In the genomic region with DNA sequence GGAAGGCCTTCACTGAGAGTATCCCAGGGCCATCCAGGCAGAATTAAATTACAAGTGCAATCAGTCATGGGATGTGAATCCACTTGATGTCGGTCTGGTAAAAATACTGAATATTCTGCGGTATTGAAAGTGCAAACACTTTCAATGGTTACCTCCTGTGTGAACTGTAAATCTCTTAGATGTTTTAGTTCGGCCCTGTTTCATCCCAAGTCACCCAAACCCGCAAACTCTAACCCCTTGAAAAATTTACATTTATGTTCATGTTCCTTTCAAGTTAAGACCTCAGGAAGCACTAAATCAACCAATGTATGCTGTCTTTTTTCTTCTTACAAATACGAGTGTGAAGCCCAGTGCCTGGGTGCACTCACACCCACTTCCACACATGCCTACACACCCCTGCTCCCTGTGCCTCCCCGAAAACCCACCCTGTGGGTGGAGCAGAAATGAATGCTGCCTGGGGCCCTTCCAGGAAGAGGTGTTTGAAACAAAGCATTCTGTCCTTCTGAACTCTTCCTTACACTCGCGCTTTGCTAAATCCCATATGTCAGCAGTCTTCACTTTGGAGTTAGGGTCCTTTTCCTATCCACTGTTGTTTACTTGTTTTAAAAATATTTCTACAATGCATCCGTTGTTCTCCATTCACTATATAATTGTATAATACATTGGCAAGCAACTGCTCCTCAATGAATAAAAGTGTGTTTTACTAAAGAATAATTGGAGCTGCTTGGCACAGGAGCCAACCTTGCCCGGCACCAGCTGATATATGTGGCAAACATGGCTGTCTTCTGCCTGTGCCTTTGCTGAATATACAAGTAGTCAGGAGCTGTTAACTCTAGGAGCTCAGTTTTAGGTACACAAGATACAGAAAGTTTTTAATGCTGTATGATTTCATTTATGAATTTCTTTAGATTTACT, we compare ENCODE assay signal across 12 cellular contexts.
DNase-seq lines count a peak whose midpoint lies in the region; ATAC-seq and TF ChIP-seq lines count a peak whose summit lies in the region.
"Had no signal": no experiment of that assay in that cellular context is flagged by ENCODE, and none has a peak within 500 bp of the region (broad histone marks: within the 10 kb centered on the region; RNA-seq: fewer than 3 reads in every experiment).

No MANE protein-coding gene starts in this region.

- no peaks in the 10 kb centered on the region for H3K27me3 Mint-ChIP-seq in CD8-positive, alpha-beta T cell (ENCODE audit: low read depth)
- H3K27me3 Mint-ChIP-seq in activated naive CD8-positive, alpha-beta T cell treated with anti-CD3 and anti-CD28 coated beads, Interleukin-2, amount 50 U/mL, for 24 hours = no peaks in the 10 kb centered on the region
- H3K27me3 Mint-ChIP-seq in naive thymus-derived CD4-positive, alpha-beta T cell = no peaks in the 10 kb centered on the region

- intact Hi-C loops in CD8-positive, alpha-beta T cell (cut with DNase I, micrococcal nuclease) = loop anchor here in 1 of 2 experiments (2.0 kb wide), 2 partner anchors 14 to 16 kb away; no protein-coding TSS in a partner anchor
- intact Hi-C loops in naive thymus-derived CD4-positive, alpha-beta T cell (cut with micrococcal nuclease) = loop anchor here (1.0 to 2.0 kb wide), 4 partner anchors 9 to 36 kb away; no protein-coding TSS in a partner anchor
- intact Hi-C loops in left lung (cut with DNase I) (no loop called here), Right ventricle myocardium superior (cut with DNase I) (no loop called here)

- H3K36me3 ChIP-seq in CD8-positive, alpha-beta T cell (ENCODE audit: insufficient read depth, low read length) = no peaks in the 10 kb centered on the region
- H3K36me3 ChIP-seq in naive thymus-derived CD4-positive, alpha-beta T cell (ENCODE audit: control insufficient read depth in 2 of 3, insufficient read depth in 3 of 3, low read length in 3 of 3) = no peaks in the 10 kb centered on the region
- no peaks in the 10 kb centered on the region for H3K36me3 ChIP-seq in left lung

- no peaks in the 10 kb centered on the region for H3K27me3 ChIP-seq in CD8-positive, alpha-beta T cell (ENCODE audit: insufficient read depth, low read length)
- no peaks in the 10 kb centered on the region for H3K27me3 ChIP-seq in naive thymus-derived CD4-positive, alpha-beta T cell (ENCODE audit: control insufficient read depth in 2 of 2, insufficient read depth in 2 of 2, low read length in 2 of 2)
- no peaks in the 10 kb centered on the region for H3K27me3 ChIP-seq in left lung
- H3K27me3 ChIP-seq: BLaER1 treated with 17β-estradiol and CSF1 and Interleukin-3, amounts not matched to agents 10 nM and 100 nM; body of pancreas had no signal

- peaks cover 90% of the 10 kb centered on the region for H3K4me1 Mint-ChIP-seq in CD8-positive, alpha-beta T cell (ENCODE audit: low read depth)
- peaks cover 96% of the 10 kb centered on the region for H3K4me1 Mint-ChIP-seq in activated naive CD8-positive, alpha-beta T cell treated with anti-CD3 and anti-CD28 coated beads, Interleukin-2, amount 50 U/mL, for 24 hours
- peaks cover 58 to 95% (median 92%) of the 10 kb centered on the region in 7 donors for H3K4me1 Mint-ChIP-seq in naive thymus-derived CD4-positive, alpha-beta T cell

- no peaks in the 10 kb centered on the region for H3K9me3 ChIP-seq in CD8-positive, alpha-beta T cell (ENCODE audit: low read length)
- H3K9me3 ChIP-seq in naive thymus-derived CD4-positive, alpha-beta T cell (ENCODE audit: control insufficient read depth in 2 of 3, low read length in 3 of 3) = no peaks in the 10 kb centered on the region
- no peaks in the 10 kb centered on the region for H3K9me3 ChIP-seq in left lung
- H3K9me3 ChIP-seq: BLaER1 treated with 17β-estradiol and CSF1 and Interleukin-3, amounts not matched to agents 10 nM and 100 nM; body of pancreas had no signal

- H3K27ac ChIP-seq in CD8-positive, alpha-beta T cell (ENCODE audit: low read depth, low read length) = no peak overlapping the region
- peak overlapping the region; percentile 66 for H3K27ac ChIP-seq in naive thymus-derived CD4-positive, alpha-beta T cell (ENCODE audit: low read depth, low read length)
- no peak overlapping the region for H3K27ac ChIP-seq in left lung
- H3K27ac ChIP-seq: BLaER1 treated with 17β-estradiol and CSF1 and Interleukin-3, amounts not matched to agents 10 nM and 100 nM; body of pancreas had no signal

- no peaks in the 10 kb centered on the region for H3K9me3 Mint-ChIP-seq in CD8-positive, alpha-beta T cell
- H3K9me3 Mint-ChIP-seq in activated naive CD8-positive, alpha-beta T cell treated with anti-CD3 and anti-CD28 coated beads, Interleukin-2, amount 50 U/mL, for 24 hours = no peaks in the 10 kb centered on the region
- peaks cover 0 to under 1% (median 0%) of the 10 kb centered on the region in 11 donors for H3K9me3 Mint-ChIP-seq in naive thymus-derived CD4-positive, alpha-beta T cell
- H3K9me3 Mint-ChIP-seq: IgD-negative memory B cell had no signal

- H3K4me1 ChIP-seq in CD8-positive, alpha-beta T cell (ENCODE audit: insufficient read depth, low read length) = peaks cover 89% of the 10 kb centered on the region
- H3K4me1 ChIP-seq in naive thymus-derived CD4-positive, alpha-beta T cell (ENCODE audit: control insufficient read depth in 2 of 2, insufficient read depth in 2 of 2, low read length in 2 of 2) = peaks cover 80 to 86% of the 10 kb centered on the region in 2 donors
- H3K4me1 ChIP-seq in left lung = peaks cover 4 to 12% of the 10 kb centered on the region in 2 donors
- H3K4me1 ChIP-seq: body of pancreas had no signal

- peak; percentile 10 for ATAC-seq in CD8-positive, alpha-beta T cell
- ATAC-seq in activated naive CD8-positive, alpha-beta T cell treated with anti-CD3 and anti-CD28 coated beads, Interleukin-2, amount 50 U/mL, for 24 hours = peak; percentile 29
- peak; percentile 53 for ATAC-seq in naive thymus-derived CD4-positive, alpha-beta T cell
- ATAC-seq in left lung (no peak), Right ventricle myocardium superior (ENCODE audit: poor library complexity) (no peak)
- ATAC-seq: body of pancreas had no signal

- peak overlapping the region; percentile 59 for H3K4me3 Mint-ChIP-seq in CD8-positive, alpha-beta T cell
- H3K4me3 Mint-ChIP-seq in activated naive CD8-positive, alpha-beta T cell treated with anti-CD3 and anti-CD28 coated beads, Interleukin-2, amount 50 U/mL, for 24 hours = peak overlapping the region; percentile 54
- peak overlapping the region; percentile 54 to 81 (median 72) for H3K4me3 Mint-ChIP-seq in naive thymus-derived CD4-positive, alpha-beta T cell

- H3K4me3 ChIP-seq in CD8-positive, alpha-beta T cell (ENCODE audit: low read depth, low read length) = no peak overlapping the region
- H3K4me3 ChIP-seq in naive thymus-derived CD4-positive, alpha-beta T cell (ENCODE audit: low read length) = peak overlapping the region; percentile 10
- no peak overlapping the region for H3K4me3 ChIP-seq in left lung
- H3K4me3 ChIP-seq: BLaER1 treated with 17β-estradiol and CSF1 and Interleukin-3, amounts not matched to agents 10 nM and 100 nM; body of pancreas had no signal

- peak overlapping the region; percentile 92 for H3K27ac Mint-ChIP-seq in CD8-positive, alpha-beta T cell
- H3K27ac Mint-ChIP-seq in activated naive CD8-positive, alpha-beta T cell treated with anti-CD3 and anti-CD28 coated beads, Interleukin-2, amount 50 U/mL, for 24 hours = peak overlapping the region; percentile 87
- peak overlapping the region; percentile 83 to 97 (median 88) for H3K27ac Mint-ChIP-seq in naive thymus-derived CD4-positive, alpha-beta T cell

- CTCF ChIA-PET in CD8-positive, alpha-beta T cell (lab: Charles Lee) = interaction anchor here (0.7 to 1.5 kb wide), 2 partner anchors 8 to 233 kb away, joined by 3 read pairs; no protein-coding TSS in a partner anchor
- CTCF ChIA-PET in naive thymus-derived CD4-positive, alpha-beta T cell (lab: Charles Lee) = interaction anchor here (1.2 to 1.6 kb wide), 2 partner anchors 11 to 66 kb away, joined by 3 to 6 read pairs; no protein-coding TSS in a partner anchor

- TF ChIP-seq POLR2A in erythroblast (IDR thresholded peaks at IDR 0.05; ENCODE audit: low read length) = no peak

- no peak for DNase-seq in CD8-positive, alpha-beta T cell
- DNase-seq in NCI-H187 treated with DMSO at 0.1 percent for 48 hours (lab: John Stamatoyannopoulos, UW) (peak; percentile 20), erythroblast (lab: John Stamatoyannopoulos, UW) (no peak), NCI-H2107 (lab: John Stamatoyannopoulos, UW) (no peak), left lung (no peak), Right ventricle myocardium superior (no peak)
- DNase-seq in activated naive CD8-positive, alpha-beta T cell treated with anti-CD3 and anti-CD28 coated beads, Interleukin-2, amount 50 U/mL, for 24 hours = no peak
- peak in 6 of 9 donors; percentile 27 to 62 (median 48) for DNase-seq in naive thymus-derived CD4-positive, alpha-beta T cell
- DNase-seq: body of pancreas, NCI-H2029 had no signal

- TF ChIP-seq CTCF in CD8-positive, alpha-beta T cell (IDR thresholded peaks at IDR 0.05) = no peak
- TF ChIP-seq CTCF in left lung (IDR thresholded peaks at IDR 0.05) = no peak

- POLR2A ChIA-PET in CD8-positive, alpha-beta T cell (lab: Charles Lee) = no interaction called here
- POLR2A ChIA-PET in naive thymus-derived CD4-positive, alpha-beta T cell (lab: Charles Lee) = interaction anchor here (1.8 kb wide), 1 partner anchor 14 kb away, joined by 3 read pairs; no protein-coding TSS in a partner anchor

- peaks cover 38% of the 10 kb centered on the region for H3K36me3 Mint-ChIP-seq in CD8-positive, alpha-beta T cell
- H3K36me3 Mint-ChIP-seq in activated naive CD8-positive, alpha-beta T cell treated with anti-CD3 and anti-CD28 coated beads, Interleukin-2, amount 50 U/mL, for 24 hours (ENCODE audit: low read depth) = peaks cover 67% of the 10 kb centered on the region
- H3K36me3 Mint-ChIP-seq in naive thymus-derived CD4-positive, alpha-beta T cell = peaks cover 10 to 34% (median 20%) of the 10 kb centered on the region in 5 donors

Comparison
In these comparisons a context has a peak if more than half of its experiments do, and no peak if none do; other contexts are left out.
1. ATAC-seq: peak in CD8-positive, alpha-beta T cell (single experiment), activated naive CD8-positive, alpha-beta T cell treated with anti-CD3 and anti-CD28 coated beads, Interleukin-2, amount 50 U/mL, for 24 hours (single experiment) and naive thymus-derived CD4-positive, alpha-beta T cell (single experiment); none in left lung (single experiment) and Right ventricle myocardium superior (single experiment).
2. DNase-seq: peak in NCI-H187 treated with DMSO at 0.1 percent for 48 hours (single experiment) and naive thymus-derived CD4-positive, alpha-beta T cell (6 of 9); none in CD8-positive, alpha-beta T cell (0 of 7), activated naive CD8-positive, alpha-beta T cell treated with anti-CD3 and anti-CD28 coated beads, Interleukin-2, amount 50 U/mL, for 24 hours (single experiment), erythroblast (0 of 2), NCI-H2107 (single experiment), left lung (0 of 2) and Right ventricle myocardium superior (single experiment).
3. intact Hi-C loops: an anchor here in naive thymus-derived CD4-positive, alpha-beta T cell (1.0 to 2.0 kb wide); none called in left lung and Right ventricle myocardium superior.
4. Peak in every context shown above with its lines, with median percentiles within 50 percentile points of each other: H3K27ac Mint-ChIP-seq and H3K4me3 Mint-ChIP-seq.